19 cellular contexts compared by ENCODE assay signal in the genomic region with DNA sequence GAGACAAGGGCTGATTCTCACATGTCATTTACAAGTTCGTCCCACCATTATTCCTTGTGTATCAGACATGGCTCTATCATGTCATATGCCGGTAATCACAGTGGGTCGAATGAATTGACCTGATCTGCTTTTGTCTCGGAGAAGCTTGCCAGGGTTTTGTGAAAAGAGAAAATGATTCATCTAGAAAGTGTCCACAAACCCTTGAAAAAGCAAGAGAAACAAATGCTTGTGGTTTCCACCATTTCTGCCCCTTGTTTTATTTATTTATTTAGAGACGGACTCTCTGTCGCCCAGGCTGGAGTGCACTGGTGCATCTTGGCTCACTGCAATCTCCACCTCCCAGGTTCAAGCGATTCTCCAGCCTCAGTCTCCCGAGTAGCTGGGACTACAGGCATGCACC.
DNase-seq lines count a peak whose midpoint lies in the region; ATAC-seq and TF ChIP-seq lines count a peak whose summit lies in the region.
"Had no signal": no experiment of that assay in that cellular context is flagged by ENCODE, and none has a peak within 500 bp of the region (broad histone marks: within the 10 kb centered on the region; RNA-seq: fewer than 3 reads in every experiment).

No MANE protein-coding gene starts in this region.

- DNase-seq in AG09319 (ENCODE audit: extremely low read depth, low read depth) = peak; percentile 32
- DNase-seq in HFFc6 = peak; percentile 66
- peak; percentile 10 to 59 for DNase-seq in cardiac fibroblast (ENCODE audit: low read depth in 2 of 2)
- DNase-seq in kidney epithelial cell (ENCODE audit: low read depth) = peak; percentile 38
- DNase-seq in stimulated activated CD4-positive, alpha-beta T cell treated with anti-CD3 and anti-CD28 coated beads, Interleukin-4, amount 100 ng/mL, for 1 hour = no peak
- DNase-seq in OCI-M2 (lab: John Stamatoyannopoulos, UW; ENCODE audit: unreplicated experiment) = no peak
- no peak for DNase-seq in Kasumi-1 (lab: John Stamatoyannopoulos, UW)
- DNase-seq: ACHN; activated CD4-positive, alpha-beta T cell treated with anti-CD3 and anti-CD28 coated beads, Interleukin-2, amount 50 U/mL, for 4 hours; activated naive CD8-positive, alpha-beta T cell treated with anti-CD3 and anti-CD28 coated beads for 36 hours; activated T-cell treated with anti-CD3 and anti-CD28 coated beads, Interleukin-2, amount 50 U/mL, for 24 hours; heart left ventricle; left colon; NCI-H187 treated with DMSO at 0.1 percent for 48 hours; NCI-H510A; ovary; stomach had no signal

- H3K9me3 ChIP-seq in gastroesophageal sphincter = no peaks in the 10 kb centered on the region
- H3K9me3 ChIP-seq: heart left ventricle, ovary, stomach, vagina had no signal

- no peak overlapping the region for H3K4me3 ChIP-seq in cardiac fibroblast (replicated peaks in 1 of 2; ENCODE audit: low read depth in 2 of 2, low read length in 2 of 2)
- H3K4me3 ChIP-seq in kidney epithelial cell (ENCODE audit: low read depth, low read length) = no peak overlapping the region
- no peak overlapping the region for H3K4me3 ChIP-seq in gastroesophageal sphincter
- H3K4me3 ChIP-seq: heart left ventricle, ovary, stomach, vagina had no signal

- H3K27me3 ChIP-seq in kidney epithelial cell (ENCODE audit: control insufficient read depth, insufficient read depth, low read length) = no peaks in the 10 kb centered on the region
- no peaks in the 10 kb centered on the region for H3K27me3 ChIP-seq in gastroesophageal sphincter
- H3K27me3 ChIP-seq: ovary, stomach, vagina had no signal

- no peak for TF ChIP-seq POLR2A in gastroesophageal sphincter (IDR thresholded peaks at IDR 0.05)

- peaks cover 36% of the 10 kb centered on the region for H3K27me3 Mint-ChIP-seq in HFFc6 (ENCODE audit: insufficient read depth)

- TF ChIP-seq EP300 in gastroesophageal sphincter (IDR thresholded peaks at IDR 0.05) = no peak

- H3K27ac ChIP-seq in gastroesophageal sphincter = no peak overlapping the region
- H3K27ac ChIP-seq: heart left ventricle, ovary, stomach, vagina had no signal

- ATAC-seq in gastroesophageal sphincter = no peak
- ATAC-seq: heart left ventricle, left colon had no signal

- no peak for TF ChIP-seq CTCF in AG09319 (IDR thresholded peaks at IDR 0.05; ENCODE audit: low read depth, low read length)
- TF ChIP-seq CTCF in HFFc6 (IDR thresholded peaks at IDR 0.05) = no peak
- TF ChIP-seq CTCF in cardiac fibroblast (IDR thresholded peaks at IDR 0.05; ENCODE audit: low read depth, low read length) = no peak
- TF ChIP-seq CTCF in kidney epithelial cell (IDR thresholded peaks at IDR 0.05; ENCODE audit: insufficient read depth, low read length, poor library complexity, severe bottlenecking) = no peak
- no peak for TF ChIP-seq CTCF in gastroesophageal sphincter (IDR thresholded peaks at IDR 0.05)

- H3K27ac Mint-ChIP-seq in HFFc6 = no peak overlapping the region
- H3K27ac Mint-ChIP-seq: activated naive CD8-positive, alpha-beta T cell treated with anti-CD3 and anti-CD28 coated beads for 36 hours; activated T-cell treated with anti-CD3 and anti-CD28 coated beads, Interleukin-2, amount 50 U/mL, for 24 hours had no signal

- H3K4me1 ChIP-seq in gastroesophageal sphincter = no peaks in the 10 kb centered on the region
- H3K4me1 ChIP-seq: vagina had no signal

- peaks cover 13% of the 10 kb centered on the region for H3K4me1 Mint-ChIP-seq in HFFc6 (ENCODE audit: low read depth)

- H3K9me3 Mint-ChIP-seq in HFFc6 = no peaks in the 10 kb centered on the region
- H3K9me3 Mint-ChIP-seq: activated naive CD8-positive, alpha-beta T cell treated with anti-CD3 and anti-CD28 coated beads for 36 hours; activated T-cell treated with anti-CD3 and anti-CD28 coated beads, Interleukin-2, amount 50 U/mL, for 24 hours had no signal

- whole genome bisulfite sequencing in gastroesophageal sphincter (ENCODE audit: low coverage in 1 of 2), 2 donors = 77 to 79% methylated on average over 3 to 8 of the region's 8 CpGs

- H3K36me3 ChIP-seq in kidney epithelial cell (ENCODE audit: control insufficient read depth, insufficient read depth, low read length) (no peaks in the 10 kb centered on the region), gastroesophageal sphincter (no peaks in the 10 kb centered on the region)
- H3K36me3 ChIP-seq: heart left ventricle, ovary, stomach, vagina had no signal

- no peak overlapping the region for H3K4me3 Mint-ChIP-seq in HFFc6
- H3K4me3 Mint-ChIP-seq: activated naive CD8-positive, alpha-beta T cell treated with anti-CD3 and anti-CD28 coated beads for 36 hours; activated T-cell treated with anti-CD3 and anti-CD28 coated beads, Interleukin-2, amount 50 U/mL, for 24 hours had no signal

- H3K36me3 Mint-ChIP-seq in HFFc6 (ENCODE audit: low read depth) = no peaks in the 10 kb centered on the region
- H3K36me3 Mint-ChIP-seq: activated naive CD8-positive, alpha-beta T cell treated with anti-CD3 and anti-CD28 coated beads for 36 hours had no signal

Comparison
In these comparisons a context has a peak if more than half of its experiments do, and no peak if none do; other contexts are left out.
1. DNase-seq: peak in AG09319 (single experiment), HFFc6 (single experiment), cardiac fibroblast (2 of 2) and kidney epithelial cell (single experiment); none in stimulated activated CD4-positive, alpha-beta T cell treated with anti-CD3 and anti-CD28 coated beads, Interleukin-4, amount 100 ng/mL, for 1 hour (single experiment), OCI-M2 (single experiment) and Kasumi-1 (0 of 2).